8 cellular contexts compared by ENCODE assay signal in the genomic region with DNA sequence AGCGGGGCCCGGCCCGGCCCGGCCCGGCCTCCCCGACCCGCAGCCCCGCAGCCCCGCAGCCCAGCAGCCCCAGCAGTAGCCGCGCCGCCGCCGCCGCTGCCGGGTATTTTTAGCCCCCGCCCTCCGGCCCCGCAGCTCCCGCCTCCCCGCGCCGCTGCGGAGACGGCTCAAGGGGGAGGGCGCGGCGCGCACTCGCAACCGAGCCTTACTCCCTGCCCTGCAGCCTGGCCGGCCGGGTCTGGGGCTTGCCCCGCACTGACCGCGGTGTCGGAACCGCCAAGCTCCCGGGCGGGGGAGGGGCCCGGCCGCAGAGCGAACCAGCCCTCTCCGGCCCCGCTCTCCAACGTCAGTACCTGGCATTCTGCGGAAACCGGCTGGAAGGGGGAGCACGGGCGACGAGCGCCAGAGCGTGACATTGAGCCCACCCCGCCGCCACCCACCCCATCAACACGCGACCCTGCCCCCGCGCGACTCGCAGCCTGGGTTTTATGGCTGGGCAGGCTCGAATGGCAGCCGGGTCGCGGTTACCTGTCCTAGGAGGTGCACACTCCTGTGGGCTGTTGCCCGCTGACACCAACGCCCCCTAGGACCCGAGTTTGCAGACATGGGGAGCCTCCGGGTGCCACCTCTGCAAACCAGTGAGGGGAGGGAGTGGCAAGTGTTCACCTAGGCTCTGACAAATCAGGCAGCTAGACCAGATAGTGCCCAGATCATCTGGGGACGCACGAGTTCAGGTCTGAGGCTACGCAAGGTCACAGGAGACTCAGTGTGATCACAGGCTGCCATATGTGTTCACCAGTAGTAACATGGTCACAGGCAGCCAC. TPM values are rescaled to one million over a fixed set of nuclear protein-coding genes. Genes with fewer than 3 reads are reported as not detected.
DNase-seq lines count a peak whose midpoint lies in the region; ATAC-seq and TF ChIP-seq lines count a peak whose summit lies in the region.

A gene with protein sequence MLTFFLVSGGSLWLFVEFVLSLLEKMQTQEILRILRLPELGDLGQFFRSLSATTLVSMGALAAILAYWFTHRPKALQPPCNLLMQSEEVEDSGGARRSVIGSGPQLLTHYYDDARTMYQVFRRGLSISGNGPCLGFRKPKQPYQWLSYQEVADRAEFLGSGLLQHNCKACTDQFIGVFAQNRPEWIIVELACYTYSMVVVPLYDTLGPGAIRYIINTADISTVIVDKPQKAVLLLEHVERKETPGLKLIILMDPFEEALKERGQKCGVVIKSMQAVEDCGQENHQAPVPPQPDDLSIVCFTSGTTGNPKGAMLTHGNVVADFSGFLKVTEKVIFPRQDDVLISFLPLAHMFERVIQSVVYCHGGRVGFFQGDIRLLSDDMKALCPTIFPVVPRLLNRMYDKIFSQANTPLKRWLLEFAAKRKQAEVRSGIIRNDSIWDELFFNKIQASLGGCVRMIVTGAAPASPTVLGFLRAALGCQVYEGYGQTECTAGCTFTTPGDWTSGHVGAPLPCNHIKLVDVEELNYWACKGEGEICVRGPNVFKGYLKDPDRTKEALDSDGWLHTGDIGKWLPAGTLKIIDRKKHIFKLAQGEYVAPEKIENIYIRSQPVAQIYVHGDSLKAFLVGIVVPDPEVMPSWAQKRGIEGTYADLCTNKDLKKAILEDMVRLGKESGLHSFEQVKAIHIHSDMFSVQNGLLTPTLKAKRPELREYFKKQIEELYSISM (minus strand): TSS at position 98 of the 824 bp plus-strand sequence. CDS start 105 bp downstream, outside the sequence.

- H3K36me3 Mint-ChIP-seq in T-helper 17 cell (ENCODE audit: low read depth): no peaks in the 10 kb centered on the region

- peak within 1 kb of the TSS; percentile 71 for H3K27ac Mint-ChIP-seq in T-helper 17 cell

- peak within 1 kb of the TSS; percentile 51 to 79 (median 60) for H3K9ac ChIP-seq in skeletal muscle tissue (ENCODE audit: low read depth in 1 of 3, low read length in 3 of 3)

- H3K9me3 ChIP-seq in T-helper 17 cell (ENCODE audit: control insufficient read depth, low read length, poor library complexity, severe bottlenecking): no peaks in the 10 kb centered on the region
- H3K9me3 ChIP-seq in iPS-18c (ENCODE audit: control insufficient read depth, insufficient read depth, low read length): no peaks in the 10 kb centered on the region
- H3K9me3 ChIP-seq in skeletal muscle tissue (ENCODE audit: control insufficient read depth in 3 of 3, low read length in 3 of 3): no peaks in the 10 kb centered on the region

- H3K4me1 ChIP-seq in skeletal muscle tissue (ENCODE audit: control insufficient read depth in 3 of 3, insufficient read depth in 3 of 3, low read length in 3 of 3): peaks cover 29 to 67% (median 60%) of the 10 kb centered on the region in 3 donors

- peak within 1 kb of the TSS; percentile 90 for H3K4me3 Mint-ChIP-seq in T-helper 17 cell

- in situ Hi-C loops in brain microvascular endothelial cell (cut with HindIII; ENCODE audit: low pct_ligation_motif_present, low sequenced_read_pairs): loop anchor here (25.0 kb wide), 1 partner anchor 424 kb away; no protein-coding TSS in a partner anchor

- H3K4me1 Mint-ChIP-seq in T-helper 17 cell: peaks cover 42% of the 10 kb centered on the region

- no peak for TF ChIP-seq CTCF in GM10266 (IDR thresholded peaks at IDR 0.05; ENCODE audit: control insufficient read depth, insufficient read depth, low read depth, missing control alignments)
- TF ChIP-seq CTCF in brain microvascular endothelial cell (IDR thresholded peaks at IDR 0.05; ENCODE audit: low read depth, low read length, missing control alignments): no peak

- H3K4me3 ChIP-seq in brain microvascular endothelial cell (ENCODE audit: low read depth, low read length): peak within 1 kb of the TSS; percentile 47
- peak within 1 kb of the TSS; percentile 60 for H3K4me3 ChIP-seq in iPS-18c (ENCODE audit: insufficient read depth, low read depth, low read length)
- H3K4me3 ChIP-seq in skeletal muscle tissue (ENCODE audit: low read length in 3 of 3): peak within 1 kb of the TSS; percentile 67 to 76 (median 70)

- ATAC-seq in T-helper 17 cell: peak; percentile 78
- ATAC-seq in GM18870 (IDR thresholded peaks at IDR 0.05; ENCODE audit: unreplicated experiment): no peak

- peaks cover 24% of the 10 kb centered on the region for H3K27me3 Mint-ChIP-seq in T-helper 17 cell

- H3K36me3 ChIP-seq in brain microvascular endothelial cell (replicated peaks) (no peaks in the 10 kb centered on the region), skeletal muscle tissue (ENCODE audit: control insufficient read depth in 3 of 3, insufficient read depth in 3 of 3, low read length in 3 of 3) (no peaks in the 10 kb centered on the region)

- DNase-seq in GM10266 (ENCODE audit: extremely low spot score): peak; percentile 40
- DNase-seq in T-helper 17 cell: peak; percentile 44 to 53 (median 44)
- no peak for DNase-seq in brain microvascular endothelial cell
- DNase-seq in DMS153 treated with DMSO at 0.1 percent for 48 hours (lab: John Stamatoyannopoulos, UW; ENCODE audit: unreplicated experiment): no peak
- no peak for DNase-seq in MV-4-11 (lab: John Stamatoyannopoulos, UW)

- H3K27ac ChIP-seq in brain microvascular endothelial cell: no peak within 1 kb of the TSS
- H3K27ac ChIP-seq in skeletal muscle tissue (ENCODE audit: low read depth, low read length): no peak within 1 kb of the TSS

- H3K27me3 ChIP-seq in brain microvascular endothelial cell (replicated peaks) (peaks cover 18% of the 10 kb centered on the region), skeletal muscle tissue (ENCODE audit: control insufficient read depth in 3 of 3, insufficient read depth in 3 of 3, low read length in 3 of 3) (peaks cover 6 to 11% (median 7%) of the 10 kb centered on the region in 3 donors)

RNA-seq across cellular contexts. Expression of the gene that starts here (rescaled TPM):
- 10 to 100 TPM; 18.0 to 22.2 TPM for total RNA-seq in T-helper 17 cell
- 3.1 TPM for total RNA-seq in skeletal muscle tissue

Comparison
In these comparisons a context has a peak if more than half of its experiments do, and no peak if none do; other contexts are left out.
1. DNase-seq: peak in GM10266 (single experiment) and T-helper 17 cell (3 of 3); none in brain microvascular endothelial cell (single experiment), DMS153 treated with DMSO at 0.1 percent for 48 hours (single experiment) and MV-4-11 (single experiment).
2. Peak in every context shown above with its lines, with median percentiles within 50 percentile points of each other: H3K4me3 ChIP-seq.